2 cellular contexts compared by ENCODE assay signal in the genomic region with DNA sequence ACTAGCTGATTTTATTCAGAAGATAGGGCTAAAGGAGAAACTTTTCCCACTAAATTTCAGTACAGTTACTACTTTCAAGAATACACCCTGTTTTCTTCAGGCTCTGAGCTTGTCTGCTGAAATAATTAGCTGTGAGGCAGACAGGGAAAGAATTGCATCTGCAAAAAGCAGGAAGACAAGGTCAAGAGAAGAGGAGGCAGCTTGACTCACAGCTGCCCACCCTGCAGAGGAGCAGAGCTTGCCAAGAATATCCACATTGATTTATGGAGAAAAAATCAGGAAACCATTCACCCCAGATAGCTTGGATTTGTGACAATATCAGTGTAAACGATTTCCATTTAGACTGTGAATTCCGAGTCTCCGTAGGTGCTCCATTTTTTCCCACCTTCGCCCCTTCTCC.
TF ChIP-seq lines count a peak whose summit lies in the region.

No MANE protein-coding gene starts in this region.

TF ChIP-seq in liver, 16 proteins besides CTCF, POLR2A, EP300 and RAD21:
- TF ChIP-seq NR2F2 (IDR thresholded peaks at IDR 0.05) = peak; percentile 21
- TF ChIP-seq, protein P1, sequence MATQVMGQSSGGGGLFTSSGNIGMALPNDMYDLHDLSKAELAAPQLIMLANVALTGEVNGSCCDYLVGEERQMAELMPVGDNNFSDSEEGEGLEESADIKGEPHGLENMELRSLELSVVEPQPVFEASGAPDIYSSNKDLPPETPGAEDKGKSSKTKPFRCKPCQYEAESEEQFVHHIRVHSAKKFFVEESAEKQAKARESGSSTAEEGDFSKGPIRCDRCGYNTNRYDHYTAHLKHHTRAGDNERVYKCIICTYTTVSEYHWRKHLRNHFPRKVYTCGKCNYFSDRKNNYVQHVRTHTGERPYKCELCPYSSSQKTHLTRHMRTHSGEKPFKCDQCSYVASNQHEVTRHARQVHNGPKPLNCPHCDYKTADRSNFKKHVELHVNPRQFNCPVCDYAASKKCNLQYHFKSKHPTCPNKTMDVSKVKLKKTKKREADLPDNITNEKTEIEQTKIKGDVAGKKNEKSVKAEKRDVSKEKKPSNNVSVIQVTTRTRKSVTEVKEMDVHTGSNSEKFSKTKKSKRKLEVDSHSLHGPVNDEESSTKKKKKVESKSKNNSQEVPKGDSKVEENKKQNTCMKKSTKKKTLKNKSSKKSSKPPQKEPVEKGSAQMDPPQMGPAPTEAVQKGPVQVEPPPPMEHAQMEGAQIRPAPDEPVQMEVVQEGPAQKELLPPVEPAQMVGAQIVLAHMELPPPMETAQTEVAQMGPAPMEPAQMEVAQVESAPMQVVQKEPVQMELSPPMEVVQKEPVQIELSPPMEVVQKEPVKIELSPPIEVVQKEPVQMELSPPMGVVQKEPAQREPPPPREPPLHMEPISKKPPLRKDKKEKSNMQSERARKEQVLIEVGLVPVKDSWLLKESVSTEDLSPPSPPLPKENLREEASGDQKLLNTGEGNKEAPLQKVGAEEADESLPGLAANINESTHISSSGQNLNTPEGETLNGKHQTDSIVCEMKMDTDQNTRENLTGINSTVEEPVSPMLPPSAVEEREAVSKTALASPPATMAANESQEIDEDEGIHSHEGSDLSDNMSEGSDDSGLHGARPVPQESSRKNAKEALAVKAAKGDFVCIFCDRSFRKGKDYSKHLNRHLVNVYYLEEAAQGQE (IDR thresholded peaks at IDR 0.05) = no peak

TF ChIP-seq in HepG2, 621 proteins besides CTCF, POLR2A, EP300 and RAD21:
- TF ChIP-seq TOPORS (CRISPR knock-in tag; IDR thresholded peaks at IDR 0.05) (no peak), ETV6 (CRISPR knock-in tag; conservative IDR thresholded peaks at IDR 0.05) (no peak), ZNF225 (CRISPR knock-in tag; IDR thresholded peaks at IDR 0.05) (no peak), IKZF1 (IDR thresholded peaks at IDR 0.05) (no peak), RFXAP (CRISPR knock-in tag; IDR thresholded peaks at IDR 0.05; ENCODE audit: borderline replicate concordance) (no peak), DR1 (CRISPR knock-in tag; IDR thresholded peaks at IDR 0.05) (no peak), ZNF720 (CRISPR knock-in tag; IDR thresholded peaks at IDR 0.05) (no peak), MTA1 (CRISPR knock-in tag; IDR thresholded peaks at IDR 0.05; ENCODE audit: borderline replicate concordance) (no peak)
- TF ChIP-seq, protein P2, sequence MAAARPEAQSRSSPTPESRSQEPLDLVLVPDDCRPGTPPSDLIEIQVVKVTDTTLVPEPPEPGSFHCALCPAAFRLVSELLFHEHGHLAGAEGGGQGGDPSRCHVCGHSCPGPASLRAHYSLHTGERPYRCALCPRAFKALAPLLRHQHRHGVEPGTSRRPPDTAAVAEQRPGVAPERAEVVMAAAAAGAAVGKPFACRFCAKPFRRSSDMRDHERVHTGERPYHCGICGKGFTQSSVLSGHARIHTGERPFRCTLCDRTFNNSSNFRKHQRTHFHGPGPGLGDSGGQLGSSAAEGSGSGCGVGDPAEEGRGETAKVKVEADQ (CRISPR knock-in tag; IDR thresholded peaks at IDR 0.05; ENCODE audit: borderline replicate concordance) = no peak
- TF ChIP-seq, protein P3, sequence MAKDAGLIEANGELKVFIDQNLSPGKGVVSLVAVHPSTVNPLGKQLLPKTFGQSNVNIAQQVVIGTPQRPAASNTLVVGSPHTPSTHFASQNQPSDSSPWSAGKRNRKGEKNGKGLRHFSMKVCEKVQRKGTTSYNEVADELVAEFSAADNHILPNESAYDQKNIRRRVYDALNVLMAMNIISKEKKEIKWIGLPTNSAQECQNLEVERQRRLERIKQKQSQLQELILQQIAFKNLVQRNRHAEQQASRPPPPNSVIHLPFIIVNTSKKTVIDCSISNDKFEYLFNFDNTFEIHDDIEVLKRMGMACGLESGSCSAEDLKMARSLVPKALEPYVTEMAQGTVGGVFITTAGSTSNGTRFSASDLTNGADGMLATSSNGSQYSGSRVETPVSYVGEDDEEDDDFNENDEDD (CRISPR knock-in tag; IDR thresholded peaks at IDR 0.05; ENCODE audit: borderline replicate concordance) = no peak
- TF ChIP-seq, protein P4, sequence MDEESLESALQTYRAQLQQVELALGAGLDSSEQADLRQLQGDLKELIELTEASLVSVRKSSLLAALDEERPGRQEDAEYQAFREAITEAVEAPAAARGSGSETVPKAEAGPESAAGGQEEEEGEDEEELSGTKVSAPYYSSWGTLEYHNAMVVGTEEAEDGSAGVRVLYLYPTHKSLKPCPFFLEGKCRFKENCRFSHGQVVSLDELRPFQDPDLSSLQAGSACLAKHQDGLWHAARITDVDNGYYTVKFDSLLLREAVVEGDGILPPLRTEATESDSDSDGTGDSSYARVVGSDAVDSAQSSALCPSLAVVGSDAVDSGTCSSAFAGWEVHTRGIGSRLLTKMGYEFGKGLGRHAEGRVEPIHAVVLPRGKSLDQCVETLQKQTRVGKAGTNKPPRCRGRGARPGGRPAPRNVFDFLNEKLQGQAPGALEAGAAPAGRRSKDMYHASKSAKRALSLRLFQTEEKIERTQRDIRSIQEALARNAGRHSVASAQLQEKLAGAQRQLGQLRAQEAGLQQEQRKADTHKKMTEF (CRISPR knock-in tag; IDR thresholded peaks at IDR 0.05) = no peak
TF ChIP-seq in HepG2: peak in this region for 0.
